Comparison of ENCODE assay signal across 14 cellular contexts in the genomic region with DNA sequence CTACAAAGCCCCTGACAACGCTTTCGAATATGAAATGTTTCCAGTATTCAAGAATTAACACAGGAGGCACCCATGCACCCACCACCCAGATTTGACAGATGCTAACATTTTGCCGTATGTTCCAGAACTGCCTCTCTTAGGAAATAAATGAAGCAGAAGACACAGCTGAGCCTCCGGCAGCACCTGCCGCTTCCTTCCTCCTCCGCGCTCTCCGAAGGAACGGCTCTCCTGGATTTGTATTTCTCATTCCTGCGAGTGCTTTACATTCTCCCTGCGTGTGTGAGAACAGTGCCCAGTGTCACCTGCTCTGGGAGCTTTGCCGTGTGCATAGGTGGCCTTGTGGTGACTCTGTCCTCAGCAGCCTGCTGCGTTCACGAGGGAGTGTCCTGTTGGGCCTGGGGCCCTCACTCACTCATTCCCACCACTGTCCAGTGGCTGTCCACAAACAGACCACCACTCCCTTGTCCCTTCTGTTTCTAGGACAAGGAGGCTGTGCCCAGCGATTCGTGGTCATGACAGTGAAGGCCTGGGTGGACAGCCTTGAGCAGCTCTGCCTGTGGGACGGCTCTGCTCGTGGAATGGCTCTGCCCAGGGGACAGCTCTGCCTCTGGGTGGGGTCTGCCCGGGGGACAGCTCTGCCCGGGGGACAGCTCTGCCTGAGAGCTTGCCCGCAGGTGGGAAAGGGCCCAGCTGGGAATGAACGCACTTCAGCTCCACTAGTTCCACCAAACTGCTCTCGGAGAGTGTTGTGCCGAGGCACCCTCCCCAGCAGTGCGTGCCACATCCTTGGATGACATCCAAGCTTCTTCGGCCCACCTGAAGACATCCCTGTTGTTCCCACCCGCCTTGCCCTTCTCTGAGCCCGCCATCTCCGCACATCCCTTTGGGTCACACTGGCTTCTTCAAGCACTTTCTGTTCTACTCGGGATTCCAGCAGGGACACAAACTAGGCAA.
A peak's percentile ranks its signal among the peaks of the same experiment; 100 is the strongest.
DNase-seq lines count a peak whose midpoint lies in the region; TF ChIP-seq lines count a peak whose summit lies in the region.
"Had no signal": no experiment of that assay in that cellular context is flagged by ENCODE, and none has a peak within 500 bp of the region (broad histone marks: within the 10 kb centered on the region; RNA-seq: fewer than 3 reads in every experiment).

No MANE protein-coding gene starts in this region.

- peaks cover 0 to 24% (median 0%) of the 10 kb centered on the region in 3 experiments for H3K27me3 ChIP-seq in neuronal stem cell (ENCODE audit: control insufficient read depth in 3 of 3, insufficient read depth in 3 of 3, low read depth in 1 of 3, low read length in 3 of 3)
- H3K27me3 ChIP-seq in Caco-2 (replicated peaks; ENCODE audit: control insufficient read depth, insufficient read depth, low read length), result no peaks in the 10 kb centered on the region
- H3K27me3 ChIP-seq in trophoblast cell (ENCODE audit: insufficient read depth, low read length), result no peaks in the 10 kb centered on the region

- H3K4me1 ChIP-seq in neuronal stem cell (ENCODE audit: control insufficient read depth in 2 of 2, insufficient read depth in 1 of 2, low read depth in 1 of 2, low read length in 2 of 2), result no peaks in the 10 kb centered on the region
- no peaks in the 10 kb centered on the region for H3K4me1 ChIP-seq in Caco-2
- H3K4me1 ChIP-seq in trophoblast cell (ENCODE audit: control insufficient read depth in 1 of 2, insufficient read depth in 2 of 2, low read length in 2 of 2), result no peaks in the 10 kb centered on the region

- peak overlapping the region; percentile 10 for H2AK5ac ChIP-seq in neuronal stem cell (ENCODE audit: low read depth, low read length)
- H2AK5ac ChIP-seq in trophoblast cell (ENCODE audit: low read length), result no peak overlapping the region

- DNase-seq in DMS79 (lab: John Stamatoyannopoulos, UW) (peak; percentile 86), DMS79 treated with DMSO at 0.1 percent for 48 hours (lab: John Stamatoyannopoulos, UW) (peak; percentile 88), NCI-H2171 treated with DMSO at 0.1 percent for 48 hours (lab: John Stamatoyannopoulos, UW) (peak; percentile 99), neuronal stem cell (ENCODE audit: low spot score) (no peak), NCI-H2227 treated with DMSO at 0.1 percent for 48 hours (lab: John Stamatoyannopoulos, UW) (no peak), Caco-2 (no peak), trophoblast cell (no peak)
- DNase-seq: ACHN; C1 segment of cervical spinal cord; CD8-positive, alpha-beta memory T cell; DND-41; HCEC 1CT; NCI-H1092 treated with DMSO at 0.1 percent for 48 hours; NCI-H146 had no signal

- peaks cover 20% of the 10 kb centered on the region for H3K27me3 Mint-ChIP-seq in Caco-2 (ENCODE audit: insufficient read depth, unreplicated experiment)

- no peaks in the 10 kb centered on the region for H3K36me3 Mint-ChIP-seq in Caco-2 (ENCODE audit: insufficient read depth, unreplicated experiment)
- H3K36me3 Mint-ChIP-seq: CD8-positive, alpha-beta memory T cell had no signal

- POLR2A ChIA-PET in Caco-2 (lab: Charles Lee), result no interaction called here

- H3K4me3 Mint-ChIP-seq in Caco-2 (ENCODE audit: unreplicated experiment), result no peak overlapping the region
- H3K4me3 Mint-ChIP-seq: CD8-positive, alpha-beta memory T cell had no signal

- H3K4me3 ChIP-seq in neuronal stem cell (ENCODE audit: low read length in 2 of 2), result no peak overlapping the region
- no peak overlapping the region for H3K4me3 ChIP-seq in Caco-2 (ENCODE audit: low read depth, low read length)
- no peak overlapping the region for H3K4me3 ChIP-seq in trophoblast cell (ENCODE audit: low read depth, low read length)

- no TSS peak for BruUV-seq in Caco-2 (replicated peaks; lab: Mats Ljungman, UMichigan)

- CTCF ChIA-PET in Caco-2 (lab: Charles Lee), result no interaction called here

- H4K91ac ChIP-seq in neuronal stem cell (ENCODE audit: low read depth, low read length, poor library complexity) (no peak overlapping the region), trophoblast cell (ENCODE audit: low read depth, low read length) (no peak overlapping the region)

- H4K8ac ChIP-seq in neuronal stem cell (ENCODE audit: low read depth, low read length) (no peak overlapping the region), trophoblast cell (ENCODE audit: low read depth, low read length) (no peak overlapping the region)

- H2BK12ac ChIP-seq in neuronal stem cell (ENCODE audit: low read length) (no peak overlapping the region), trophoblast cell (ENCODE audit: low read length) (no peak overlapping the region)

- no peak overlapping the region for H3K4me2 ChIP-seq in neuronal stem cell (ENCODE audit: insufficient read depth, low read length, poor library complexity, severe bottlenecking)
- H3K4me2 ChIP-seq in trophoblast cell (ENCODE audit: low read length), result no peak overlapping the region

- H3K4ac ChIP-seq in neuronal stem cell (ENCODE audit: low read length) (peak overlapping the region; percentile 37), trophoblast cell (ENCODE audit: low read depth, low read length) (no peak overlapping the region)

- H3K27ac Mint-ChIP-seq in Caco-2 (ENCODE audit: unreplicated experiment), result no peak overlapping the region

- no peaks in the 10 kb centered on the region for H3K79me1 ChIP-seq in neuronal stem cell (ENCODE audit: low read depth, low read length)
- H3K79me1 ChIP-seq in trophoblast cell (ENCODE audit: low read length), result no peaks in the 10 kb centered on the region

- H3K9ac ChIP-seq in neuronal stem cell (ENCODE audit: low read depth, low read length, poor library complexity) (peak overlapping the region; percentile 44), trophoblast cell (ENCODE audit: low read length) (no peak overlapping the region)

- no peaks in the 10 kb centered on the region for H3K4me1 Mint-ChIP-seq in Caco-2 (ENCODE audit: low read depth, unreplicated experiment)
- H3K4me1 Mint-ChIP-seq: CD8-positive, alpha-beta memory T cell had no signal

- H3K23ac ChIP-seq in neuronal stem cell (ENCODE audit: low read depth, low read length, poor library complexity) (peak overlapping the region; percentile 55), trophoblast cell (ENCODE audit: low read length) (no peak overlapping the region)

- H3K14ac ChIP-seq in neuronal stem cell (ENCODE audit: low read length), result peak overlapping the region; percentile 31
- H3K14ac ChIP-seq in trophoblast cell (ENCODE audit: low read length), result no peak overlapping the region

- H2BK15ac ChIP-seq in neuronal stem cell (ENCODE audit: low read length), result no peak overlapping the region

- no peak overlapping the region for H4K12ac ChIP-seq in trophoblast cell (ENCODE audit: low read depth, low read length)

- no CpG with 5 or more reads among the region's 30 CpGs for WGBS in neuronal stem cell (ENCODE audit: extremely low coverage in 2 of 2, insufficient read length in 2 of 2, insufficient replicate concordance in 1 of 2), 2 donors
- WGBS in trophoblast cell (ENCODE audit: extremely low coverage, insufficient coverage, insufficient read length), result no CpG with 5 or more reads among the region's 30 CpGs

- intact Hi-C loops in Caco-2 (cut with micrococcal nuclease; ENCODE audit: unreplicated experiment), result no loop called here

- TF ChIP-seq CTCF in Caco-2 (IDR thresholded peaks at IDR 0.05; ENCODE audit: insufficient read depth in 1 of 2, low read depth in 1 of 2, low read length in 1 of 2, severe bottlenecking in 1 of 2, unreplicated experiment in 1 of 2), result no peak

- no peak overlapping the region for H2BK120ac ChIP-seq in neuronal stem cell (ENCODE audit: low read depth, low read length)
- H2BK120ac ChIP-seq in trophoblast cell (ENCODE audit: insufficient read depth, low read length, poor library complexity), result no peak overlapping the region

- H3K36me3 ChIP-seq in neuronal stem cell (replicated peaks in 1 of 2; ENCODE audit: control insufficient read depth in 2 of 2, insufficient read depth in 2 of 2, low read length in 2 of 2), result no peaks in the 10 kb centered on the region
- no peaks in the 10 kb centered on the region for H3K36me3 ChIP-seq in Caco-2 (ENCODE audit: control insufficient read depth, insufficient read depth, low read length)
- H3K36me3 ChIP-seq in trophoblast cell (ENCODE audit: control insufficient read depth in 1 of 2, insufficient read depth in 2 of 2, low read length in 2 of 2), result no peaks in the 10 kb centered on the region

- H3K9me3 ChIP-seq in neuronal stem cell (replicated peaks in 1 of 2; ENCODE audit: control insufficient read depth in 2 of 2, insufficient read depth in 1 of 2, low read depth in 1 of 2, low read length in 2 of 2) (peaks cover 0 to 3% of the 10 kb centered on the region in 2 donors), Caco-2 (peaks cover 11% of the 10 kb centered on the region), trophoblast cell (ENCODE audit: insufficient read depth, low read depth, low read length) (peaks cover 4% of the 10 kb centered on the region)

- H3K27ac ChIP-seq in neuronal stem cell (replicated peaks; ENCODE audit: low read length) (no peak overlapping the region), trophoblast cell (ENCODE audit: low read depth, low read length) (no peak overlapping the region)

- H3K18ac ChIP-seq in neuronal stem cell (ENCODE audit: low read length) (peak overlapping the region; percentile 85), trophoblast cell (ENCODE audit: low read length) (no peak overlapping the region)

- H2BK5ac ChIP-seq in neuronal stem cell (ENCODE audit: low read length) (no peak overlapping the region), trophoblast cell (ENCODE audit: low read depth, low read length, poor library complexity) (no peak overlapping the region)

- no peaks in the 10 kb centered on the region for H3K79me2 ChIP-seq in trophoblast cell (ENCODE audit: control insufficient read depth, insufficient read depth, low read length, poor library complexity)

- no peak overlapping the region for H2AFZ ChIP-seq in neuronal stem cell (ENCODE audit: low read length)
- H2AFZ ChIP-seq in trophoblast cell (ENCODE audit: insufficient read depth, low read length, poor library complexity), result no peak overlapping the region

- peaks cover 30% of the 10 kb centered on the region for H3K9me3 Mint-ChIP-seq in Caco-2 (ENCODE audit: unreplicated experiment)

Comparison
In these comparisons a context has a peak if more than half of its experiments do, and no peak if none do; other contexts are left out.
1. DNase-seq: peak in DMS79 (single experiment), DMS79 treated with DMSO at 0.1 percent for 48 hours (single experiment) and NCI-H2171 treated with DMSO at 0.1 percent for 48 hours (single experiment); none in neuronal stem cell (single experiment), NCI-H2227 treated with DMSO at 0.1 percent for 48 hours (single experiment), Caco-2 (0 of 2) and trophoblast cell (0 of 2).